8 cellular contexts compared by ENCODE assay signal in genomic region chr12:54017845-54018607, GRCh38. TPM values are rescaled to one million over a fixed set of nuclear protein-coding genes. Genes with fewer than 3 reads are reported as not detected.
DNase-seq lines count a peak whose midpoint lies in the region; ATAC-seq and TF ChIP-seq lines count a peak whose summit lies in the region.

No MANE protein-coding gene starts in this region.

- no peaks in the 10 kb centered on the region for H3K27me3 Mint-ChIP-seq in Caco-2 (ENCODE audit: insufficient read depth, unreplicated experiment)
- H3K27me3 Mint-ChIP-seq in activated T-cell treated with anti-CD3 and anti-CD28 coated beads, Interleukin-2, amount 50 U/mL, for 4 hours (ENCODE audit: low read depth) = peaks cover 76% of the 10 kb centered on the region

- H3K9me3 ChIP-seq in Caco-2 = no peaks in the 10 kb centered on the region
- no peaks in the 10 kb centered on the region for H3K9me3 ChIP-seq in OCI-LY3 (ENCODE audit: insufficient read depth, low read length)
- no peaks in the 10 kb centered on the region for H3K9me3 ChIP-seq in neural cell (ENCODE audit: low read length)
- no peaks in the 10 kb centered on the region for H3K9me3 ChIP-seq in stomach smooth muscle (ENCODE audit: control insufficient read depth in 2 of 2, low read length in 2 of 2)

- CTCF ChIA-PET in Caco-2 (lab: Charles Lee) = interaction anchor here (0.6 to 2.5 kb wide), 18 partner anchors 11 to 773 kb away, joined by 3 to 84 read pairs (median 7); partner anchors contain the start of genes HOXC10 and HOXC8

- H3K9me2 ChIP-seq in neural cell (ENCODE audit: insufficient read depth, low read length) = no peaks in the 10 kb centered on the region

- TSS peak; percentile 22 for BruUV-seq in Caco-2 (replicated peaks; lab: Mats Ljungman, UMichigan)

- H3K4me1 Mint-ChIP-seq in Caco-2 (ENCODE audit: low read depth, unreplicated experiment) = peaks cover 26% of the 10 kb centered on the region
- H3K4me1 Mint-ChIP-seq in activated T-cell treated with anti-CD3 and anti-CD28 coated beads, Interleukin-2, amount 50 U/mL, for 4 hours (ENCODE audit: low read depth) = peaks cover 11% of the 10 kb centered on the region

- TF ChIP-seq CTCF in Caco-2 (IDR thresholded peaks at IDR 0.05; ENCODE audit: insufficient read depth in 1 of 2, low read depth in 1 of 2, low read length in 1 of 2, severe bottlenecking in 1 of 2, unreplicated experiment in 1 of 2) (no peak), OCI-LY3 (IDR thresholded peaks at IDR 0.05; ENCODE audit: low read depth, low read length) (no peak), fibroblast of pulmonary artery (IDR thresholded peaks at IDR 0.05; ENCODE audit: low read length, missing control alignments) (no peak), neural cell (IDR thresholded peaks at IDR 0.05; ENCODE audit: poor library complexity, severe bottlenecking) (no peak)

- ATAC-seq in GM19468 (IDR thresholded peaks at IDR 0.05; ENCODE audit: extremely low read depth, unreplicated experiment) = peak; percentile 58
- ATAC-seq in activated T-cell treated with anti-CD3 and anti-CD28 coated beads, Interleukin-2, amount 50 U/mL, for 4 hours = peak; percentile 87 to 90

- H2AFZ ChIP-seq in OCI-LY3 (ENCODE audit: low read depth, low read length) (peak overlapping the region; percentile 62), neural cell (ENCODE audit: low read depth, low read length) (no peak overlapping the region)

- H3K4me2 ChIP-seq in OCI-LY3 (ENCODE audit: low read length) = peak overlapping the region; percentile 93
- H3K4me2 ChIP-seq in neural cell (ENCODE audit: low read length) = no peak overlapping the region

- no peaks in the 10 kb centered on the region for H3K36me3 ChIP-seq in Caco-2 (ENCODE audit: control insufficient read depth, insufficient read depth, low read length)
- no peaks in the 10 kb centered on the region for H3K36me3 ChIP-seq in OCI-LY3 (replicated peaks; ENCODE audit: low read depth, low read length)
- H3K36me3 ChIP-seq in neural cell (ENCODE audit: insufficient read depth, low read length) = no peaks in the 10 kb centered on the region
- no peaks in the 10 kb centered on the region for H3K36me3 ChIP-seq in stomach smooth muscle (ENCODE audit: control insufficient read depth in 2 of 2, insufficient read depth in 2 of 2, low read length in 2 of 2)

- H3K4me3 ChIP-seq in Caco-2 (ENCODE audit: low read depth, low read length) (peak overlapping the region; percentile 58), OCI-LY3 (ENCODE audit: low read length) (peak overlapping the region; percentile 79), fibroblast of pulmonary artery (replicated peaks; ENCODE audit: low read depth, low read length) (peak overlapping the region; percentile 37), neural cell (ENCODE audit: low read length) (peak overlapping the region; percentile 62), stomach smooth muscle (ENCODE audit: low read length in 2 of 2) (peak overlapping the region; percentile 46 to 61)

- TF ChIP-seq EP300 in neural cell (conservative IDR thresholded peaks at IDR 0.05; ENCODE audit: poor library complexity, severe bottlenecking) = no peak

- H3K27ac ChIP-seq in OCI-LY3 (ENCODE audit: low read length) = peak overlapping the region; percentile 78
- H3K27ac ChIP-seq in neural cell (ENCODE audit: low read length) = no peak overlapping the region
- no peak overlapping the region for H3K27ac ChIP-seq in stomach smooth muscle (ENCODE audit: low read length)

- no peak for TF ChIP-seq RAD21 in neural cell (conservative IDR thresholded peaks at IDR 0.05)

- POLR2A ChIA-PET in Caco-2 (lab: Charles Lee) = interaction anchor here (0.6 to 2.2 kb wide), 6 partner anchors 10 to 262 kb away, joined by 3 to 25 read pairs (median 12); partner anchors contain the start of genes CBX5, HNRNPA1, HOXC5 and HOXC8

- H3K27ac Mint-ChIP-seq in Caco-2 (ENCODE audit: unreplicated experiment) = peak overlapping the region; percentile 83

- H3K27me3 ChIP-seq in Caco-2 (replicated peaks; ENCODE audit: control insufficient read depth, insufficient read depth, low read length) (no peaks in the 10 kb centered on the region), OCI-LY3 (ENCODE audit: low read depth, low read length) (0 out of 2 replicates have a peak, but pooled peaks cover 7% of the 10 kb centered on the region), neural cell (ENCODE audit: insufficient read depth, low read depth, low read length) (peaks cover 98% of the 10 kb centered on the region), stomach smooth muscle (ENCODE audit: control insufficient read depth in 1 of 2, insufficient read depth in 2 of 2, low read length in 2 of 2) (peaks cover 76 to 86% of the 10 kb centered on the region in 2 donors)

- H3K9me3 Mint-ChIP-seq in Caco-2 (ENCODE audit: unreplicated experiment) = no peaks in the 10 kb centered on the region
- H3K9me3 Mint-ChIP-seq in activated T-cell treated with anti-CD3 and anti-CD28 coated beads, Interleukin-2, amount 50 U/mL, for 4 hours = no peaks in the 10 kb centered on the region

- intact Hi-C loops in Caco-2 (cut with micrococcal nuclease; ENCODE audit: unreplicated experiment) = loop anchor here (5.0 kb wide), 1 partner anchor 41 kb away; no protein-coding TSS in a partner anchor

- H3K4me1 ChIP-seq in Caco-2 (peaks cover 29% of the 10 kb centered on the region), OCI-LY3 (ENCODE audit: low read length) (peaks cover 39% of the 10 kb centered on the region), stomach smooth muscle (ENCODE audit: control insufficient read depth, insufficient read depth, low read length) (peaks cover 13% of the 10 kb centered on the region)

- no peaks in the 10 kb centered on the region for H4K20me1 ChIP-seq in OCI-LY3 (ENCODE audit: insufficient read depth, low read length)
- H4K20me1 ChIP-seq in neural cell (ENCODE audit: insufficient read depth) = no peaks in the 10 kb centered on the region

- H3K36me3 Mint-ChIP-seq in Caco-2 (ENCODE audit: insufficient read depth, unreplicated experiment) = peaks cover 6% of the 10 kb centered on the region
- H3K36me3 Mint-ChIP-seq in activated T-cell treated with anti-CD3 and anti-CD28 coated beads, Interleukin-2, amount 50 U/mL, for 4 hours (ENCODE audit: insufficient read depth) = no peaks in the 10 kb centered on the region

- H3K9ac ChIP-seq in OCI-LY3 (ENCODE audit: low read length) (peak overlapping the region; percentile 97), neural cell (ENCODE audit: low read length) (no peak overlapping the region), stomach smooth muscle (ENCODE audit: low read length in 2 of 2) (peak overlapping the region in 1 of 2 donors; percentile 15)

- no peaks in the 10 kb centered on the region for H3F3A ChIP-seq in neural cell (ENCODE audit: insufficient read depth, low read length, poor library complexity, severe bottlenecking)

- H3K4me3 Mint-ChIP-seq in Caco-2 (ENCODE audit: unreplicated experiment) = peak overlapping the region; percentile 98
- H3K4me3 Mint-ChIP-seq in activated T-cell treated with anti-CD3 and anti-CD28 coated beads, Interleukin-2, amount 50 U/mL, for 4 hours = peak overlapping the region; percentile 75

- H3K79me2 ChIP-seq in OCI-LY3 (ENCODE audit: low read length) (no peaks in the 10 kb centered on the region), neural cell (replicated peaks; ENCODE audit: insufficient read depth, low read length) (no peaks in the 10 kb centered on the region)

- DNase-seq in Caco-2 (peak; percentile 87), HT-29 (ENCODE audit: low spot score) (peak; percentile 87), fibroblast of pulmonary artery (ENCODE audit: low read depth) (peak; percentile 29)
- peak; percentile 57 for DNase-seq in activated T-cell treated with anti-CD3 and anti-CD28 coated beads, Interleukin-2, amount 50 U/mL, for 4 hours

TF ChIP-seq in neural cell, 6 proteins besides CTCF, POLR2A, EP300 and RAD21 (continues in another document):
- TF ChIP-seq EZH2 (IDR thresholded peaks at IDR 0.05; ENCODE audit: borderline replicate concordance, insufficient read depth, low read length, poor library complexity, severe bottlenecking) = no peak
- TF ChIP-seq POLR2AphosphoS5 (IDR thresholded peaks at IDR 0.05) = no peak
- no peak for TF ChIP-seq TAF1 (IDR thresholded peaks at IDR 0.05; ENCODE audit: low read depth)

RNA-seq across cellular contexts. Expression of gene HOXC8, which starts 9.2 kb away (rescaled TPM):
- total RNA-seq in Caco-2 (2022) = 10.8 and 11.3 TPM in 2 replicates
- total RNA-seq in HT-29 (2014; rRNA removed; shearing (Covaris generic)) = 0.10 and 0.23 TPM in 2 replicates
- total RNA-seq in activated T-cell treated with anti-CD3 and anti-CD28 coated beads, Interleukin-2, amount 50 U/mL, for 4 hours = not detected
- not detected in 2 replicates for polyA plus RNA-seq in neural cell
- not detected in 2 replicates for polyA minus RNA-seq in neural cell

RNA-seq across cellular contexts. Expression of gene HOXC6, which starts 10.2 kb away (rescaled TPM):
- 10.2 and 12.1 TPM in 2 replicates for total RNA-seq in Caco-2 (2022)
- 1.4 and 1.6 TPM in 2 replicates for total RNA-seq in HT-29 (2014; rRNA removed; shearing (Covaris generic))
- not detected for total RNA-seq in activated T-cell treated with anti-CD3 and anti-CD28 coated beads, Interleukin-2, amount 50 U/mL, for 4 hours
- not detected in 2 replicates for polyA plus RNA-seq in neural cell
- polyA minus RNA-seq in neural cell = not detected in 2 replicates

RNA-seq across cellular contexts. Expression of gene HOXC5, which starts 14.8 kb away (rescaled TPM):
- total RNA-seq in Caco-2 (2022) = 3.4 and 3.6 TPM in 2 replicates
- total RNA-seq in HT-29 (2014; rRNA removed; shearing (Covaris generic)) = 0.41 and 0.81 TPM in 2 replicates
- total RNA-seq in activated T-cell treated with anti-CD3 and anti-CD28 coated beads, Interleukin-2, amount 50 U/mL, for 4 hours = not detected
- polyA plus RNA-seq in neural cell = not detected in 2 replicates
- not detected in 2 replicates for polyA minus RNA-seq in neural cell

RNA-seq across cellular contexts. Expression of gene HOXC9, which starts 18.1 kb away (rescaled TPM):
- 2.9 and 3.1 TPM in 2 replicates for total RNA-seq in Caco-2 (2022)
- total RNA-seq in HT-29 (2014; rRNA removed; shearing (Covaris generic)) = 0.23 and 0.76 TPM in 2 replicates
- not detected for total RNA-seq in activated T-cell treated with anti-CD3 and anti-CD28 coated beads, Interleukin-2, amount 50 U/mL, for 4 hours
- not detected in 2 replicates for polyA plus RNA-seq in neural cell
- polyA minus RNA-seq in neural cell = not detected in 2 replicates

RNA-seq across cellular contexts. Expression of gene HOXC10, which starts 33.1 kb away (rescaled TPM):
- total RNA-seq in Caco-2 (2022) = 4.0 and 4.5 TPM in 2 replicates
- 1.7 TPM in 1 of 2 replicates, not detected in the other for total RNA-seq in HT-29 (2014; rRNA removed; shearing (Covaris generic))
- total RNA-seq in activated T-cell treated with anti-CD3 and anti-CD28 coated beads, Interleukin-2, amount 50 U/mL, for 4 hours = not detected
- polyA plus RNA-seq in neural cell = not detected in 2 replicates
- polyA minus RNA-seq in neural cell = not detected in 2 replicates

Comparison
In these comparisons a context has a peak if more than half of its experiments do, and no peak if none do; other contexts are left out.
1. DNase-seq: peak in every context shown above with its lines; median percentile 87 in Caco-2; 87 in HT-29; 57 in activated T-cell treated with anti-CD3 and anti-CD28 coated beads, Interleukin-2, amount 50 U/mL, for 4 hours; 29 in fibroblast of pulmonary artery.